8 cellular contexts compared by ENCODE assay signal in the genomic region with DNA sequence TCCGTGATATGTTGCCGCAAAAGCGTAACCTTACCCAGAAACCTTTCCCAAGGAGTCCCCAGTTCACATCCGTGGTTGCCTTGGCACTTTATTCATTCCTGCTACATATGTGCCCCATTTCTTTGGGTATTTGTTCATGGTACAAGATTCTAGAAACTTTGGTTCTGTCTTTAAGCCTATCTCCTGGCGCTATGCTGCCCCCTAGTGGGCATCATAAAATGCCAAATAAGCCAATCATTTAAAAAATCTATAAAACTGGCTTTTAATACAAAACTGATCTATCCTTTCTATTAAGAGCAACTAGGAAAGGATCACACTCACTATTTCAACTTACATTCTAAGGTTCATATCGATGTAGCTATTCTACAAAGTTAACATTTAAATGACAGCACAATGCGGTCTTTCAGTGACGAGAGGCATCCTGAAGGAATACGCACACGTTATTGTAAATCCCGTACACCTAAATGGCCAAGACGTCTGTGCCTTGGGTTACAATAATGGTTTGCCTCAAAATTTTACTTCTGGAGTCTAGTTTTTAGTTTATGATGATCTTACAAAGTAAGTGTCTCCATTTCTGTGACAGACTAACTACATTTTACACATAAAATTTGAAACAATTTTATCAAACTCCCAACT. TPM values are rescaled to one million over a fixed set of nuclear protein-coding genes. Genes with fewer than 3 reads are reported as not detected.
DNase-seq lines count a peak whose midpoint lies in the region; ATAC-seq and TF ChIP-seq lines count a peak whose summit lies in the region.

No MANE protein-coding gene starts in this region.

- POLR2A ChIA-PET in BJ (lab: Charles Lee) = no interaction called here
- POLR2A ChIA-PET in PC-3 (lab: Charles Lee; ENCODE audit: unreplicated experiment) = no interaction called here

- H3K4me3 ChIP-seq in BJ (ENCODE audit: low read depth, low read length) = no peak overlapping the region
- H3K4me3 ChIP-seq in GM23248 = no peak overlapping the region
- no peak overlapping the region for H3K4me3 ChIP-seq in PC-3 (ENCODE audit: low read length)
- no peak overlapping the region for H3K4me3 ChIP-seq in heart left ventricle

- H3K79me2 ChIP-seq in GM23248 (ENCODE audit: insufficient read depth) = no peaks in the 10 kb centered on the region
- H3K79me2 ChIP-seq in PC-3 (ENCODE audit: low read length) = no peaks in the 10 kb centered on the region

- no peak overlapping the region for H3K27ac ChIP-seq in GM23248
- no peak overlapping the region for H3K27ac ChIP-seq in PC-3 (ENCODE audit: low read length)
- H3K27ac ChIP-seq in heart left ventricle = no peak overlapping the region

- CTCF ChIA-PET in BJ (lab: Yijun Ruan, JAX) = interaction anchor here (0.8 to 4.2 kb wide), 8 partner anchors 10 to 117 kb away, joined by 3 to 35 read pairs (median 3); no protein-coding TSS in a partner anchor
- CTCF ChIA-PET in PC-3 (lab: Charles Lee) = no interaction called here

- no peak overlapping the region for H3K9ac ChIP-seq in GM23248
- H3K9ac ChIP-seq in PC-3 (ENCODE audit: low read length) = no peak overlapping the region

- in situ Hi-C loops in GM23248 (cut with MboI) = no loop called here

- WGBS in GM23248 (ENCODE audit: low coverage in 1 of 2, low lambda C conversion rate in 2 of 2, missing lambda C conversion rate in 2 of 2), 2 experiments = 52 to 58% methylated on average over 12 of the region's 12 CpGs
- 58 to 59% (median 58%) methylated on average over 12 of the region's 12 CpGs for WGBS in heart left ventricle, 4 donors

- no peaks in the 10 kb centered on the region for H3F3A ChIP-seq in GM23248 (ENCODE audit: insufficient read depth)
- no peaks in the 10 kb centered on the region for H3F3A ChIP-seq in PC-3 (ENCODE audit: low read length, unreplicated experiment)

- H3K9me3 ChIP-seq in GM23248 (ENCODE audit: low read depth) (no peaks in the 10 kb centered on the region), PC-3 (ENCODE audit: low read length) (no peaks in the 10 kb centered on the region), heart left ventricle (no peaks in the 10 kb centered on the region)

- ATAC-seq in PC-3 = no peak
- no peak for ATAC-seq in heart left ventricle
- ATAC-seq in GM21528 (IDR thresholded peaks at IDR 0.05; ENCODE audit: low FRiP score, unreplicated experiment) = no peak
- no peak for ATAC-seq in HG02870 (IDR thresholded peaks at IDR 0.05; ENCODE audit: unreplicated experiment)

- no peak for TF ChIP-seq POLR2A in heart left ventricle (IDR thresholded peaks at IDR 0.05)

- no peak overlapping the region for H3K4me2 ChIP-seq in GM23248 (ENCODE audit: unreplicated experiment)
- no peak overlapping the region for H3K4me2 ChIP-seq in PC-3 (ENCODE audit: low read length)

- no TSS peak for BruUV-seq in PC-3 (replicated peaks; lab: Mats Ljungman, UMichigan)

- H2AFZ ChIP-seq in GM23248 (no peak overlapping the region), PC-3 (ENCODE audit: low read length) (no peak overlapping the region)

- H3K36me3 ChIP-seq in BJ (ENCODE audit: control insufficient read depth, insufficient read depth, low read length) (no peaks in the 10 kb centered on the region), GM23248 (ENCODE audit: low read depth) (no peaks in the 10 kb centered on the region), PC-3 (ENCODE audit: low read depth, low read length) (no peaks in the 10 kb centered on the region), heart left ventricle (no peaks in the 10 kb centered on the region)

- H3K27me3 ChIP-seq in BJ (ENCODE audit: control insufficient read depth, insufficient read depth, low read length) (peaks cover 6% of the 10 kb centered on the region; the same call in 1 of the 2 replicates), GM23248 (replicated peaks; ENCODE audit: insufficient read depth) (peaks cover 46% of the 10 kb centered on the region), PC-3 (ENCODE audit: low read length) (peaks cover 32% of the 10 kb centered on the region), heart left ventricle (peaks cover 0 to 15% (median 0%) of the 10 kb centered on the region in 9 donors)

- intact Hi-C loops in PC-3 (cut with micrococcal nuclease) (loop anchor here (2.0 kb wide), 1 partner anchor 51 kb away; no protein-coding TSS in a partner anchor), heart left ventricle (cut with DNase I) (loop anchor here in 6 of 10 donors (5.0 to 10.0 kb wide), 4 partner anchors 51 to 433 kb away; no protein-coding TSS in a partner anchor)

- H4K20me1 ChIP-seq in GM23248 (ENCODE audit: insufficient read depth) (no peaks in the 10 kb centered on the region), PC-3 (ENCODE audit: low read length) (no peaks in the 10 kb centered on the region)

- H3K4me1 ChIP-seq in GM23248 (ENCODE audit: insufficient read depth) (no peaks in the 10 kb centered on the region), PC-3 (ENCODE audit: insufficient read depth, low read length) (no peaks in the 10 kb centered on the region), heart left ventricle (no peaks in the 10 kb centered on the region)

- H3K9me2 ChIP-seq in GM23248 (ENCODE audit: insufficient read depth) = no peaks in the 10 kb centered on the region
- no peaks in the 10 kb centered on the region for H3K9me2 ChIP-seq in PC-3 (replicated peaks; ENCODE audit: low read length)

- DNase-seq in BJ (ENCODE audit: low read depth) = no peak
- peak; percentile 66 for DNase-seq in GM23248
- DNase-seq in PC-3 = peak; percentile 68
- DNase-seq in activated gamma-delta T cell treated with anti-CD3 and anti-CD28 coated beads, Interleukin-2, amount 50 U/mL, for 16 hours (ENCODE audit: low read depth) = peak; percentile 23
- DNase-seq in heart left ventricle = peak in 4 of 5 donors; percentile 41 to 50 (median 42)
- DNase-seq in smooth muscle cell of the brain vasculature (ENCODE audit: low read depth, low spot score) = peak; percentile 41

- TF ChIP-seq CTCF in BJ (IDR thresholded peaks at IDR 0.05; ENCODE audit: insufficient read depth, low read depth, low read length) = peak; percentile 70
- TF ChIP-seq CTCF in PC-3 (conservative IDR thresholded peaks at IDR 0.05; ENCODE audit: low read depth, low read length) = peak; percentile 87
- peak; percentile 79 to 97 (median 90) for TF ChIP-seq CTCF in heart left ventricle (IDR thresholded peaks at IDR 0.05)

RNA-seq across cellular contexts. Expression of gene PIWIL3, which starts 16.2 kb away (rescaled TPM):
- not detected in 2 replicates for polyA plus RNA-seq in BJ (2011; rRNA removed)
- polyA minus RNA-seq in BJ (2011; rRNA and poly(A)+ RNA removed) = not detected in 2 replicates
- total RNA-seq in GM23248 (2014; rRNA removed; shearing (Covaris generic)) = not detected in 2 replicates
- not detected in 2 replicates for polyA plus RNA-seq in GM23248 (2016; fragmentation: Nextera tagmentation; extraction: Ambion mirVana)
- total RNA-seq in PC-3 (2014; rRNA removed) = not detected in 2 replicates
- not detected for total RNA-seq in heart left ventricle
- not detected for polyA plus RNA-seq in heart left ventricle

RNA-seq across cellular contexts. Expression of gene SGSM1, which starts 47.7 kb away (rescaled TPM):
- polyA plus RNA-seq in BJ (2011; rRNA removed) (not detected in 2 replicates), GM23248 (2016; fragmentation: Nextera tagmentation; extraction: Ambion mirVana) (not detected in 2 replicates), heart left ventricle (1 to 10 TPM; 2.1 to 2.7 TPM)
- not detected in 2 replicates for polyA minus RNA-seq in BJ (2011; rRNA and poly(A)+ RNA removed)
- total RNA-seq in GM23248 (2014; rRNA removed; shearing (Covaris generic)) = not detected in 2 replicates
- total RNA-seq in PC-3 (2014; rRNA removed) (0.29 and 0.35 TPM in 2 replicates), heart left ventricle (10 to 100 TPM in 3 of 9 donors, 1 to 10 TPM in 6; 4.1 to 11.0 (median 6.8) TPM)
